1 cellular context compared by ENCODE assay signal in genomic region chr19:3969435-3970312, GRCh38.
TF ChIP-seq lines count a peak whose summit lies in the region.

No MANE protein-coding gene starts in this region.

TF ChIP-seq in HEK293T, 16 proteins besides CTCF, POLR2A, EP300 and RAD21:
- TF ChIP-seq PKNOX1 (IDR thresholded peaks at IDR 0.05) (peak; percentile 45), ZNF384 (IDR thresholded peaks at IDR 0.05) (no peak)
